Comparison of ENCODE assay signal across 31 cellular contexts in genomic region chr7:57367171-57367570, GRCh38.
"Had no signal": no experiment of that assay in that cellular context is flagged by ENCODE, and none has a peak within 500 bp of the region (broad histone marks: within the 10 kb centered on the region; RNA-seq: fewer than 3 reads in every experiment).

No MANE protein-coding gene starts in this region.

- H3K27me3 ChIP-seq: adrenal gland, body of pancreas, brain microvascular endothelial cell, breast epithelium had no signal

- H3K27ac ChIP-seq: adrenal gland, body of pancreas, brain microvascular endothelial cell, breast epithelium, VCaP had no signal

- DNase-seq: activated B cell treated with CpG ODN at 0.5 μM for 24 hours; activated CD4-positive, alpha-beta memory T cell treated with anti-CD3 and anti-CD28 coated beads for 36 hours; activated CD4-positive, alpha-beta T cell treated with anti-CD3 and anti-CD28 coated beads for 4 hours; activated CD4-positive, alpha-beta T cell treated with anti-CD3 and anti-CD28 coated beads, Interleukin-2, amount 10 ng/mL, durations not matched to agents 24 days and 14 days; activated CD4-positive, alpha-beta T cell treated with anti-CD3 and anti-CD28 coated beads, Interleukin-2, amount 50 U/mL, for 1 hour; activated CD4-positive, alpha-beta T cell treated with anti-CD3 and anti-CD28 coated beads, Interleukin-2, amount 50 U/mL, for 4 hours; activated CD4-positive, CD25-positive, alpha-beta regulatory T cell treated with anti-CD3 and anti-CD28 coated beads, Interleukin-2, amount 50 U/mL, for 72 hours; activated CD8-positive, alpha-beta memory T cell treated with anti-CD3 and anti-CD28 coated beads, Interleukin-2, amount 50 U/mL, for 4 hours; activated CD8-positive, alpha-beta T cell treated with anti-CD3 and anti-CD28 coated beads for 36 hours; activated effector memory CD4-positive, alpha-beta T cell treated with anti-CD3 and anti-CD28 coated beads, Interleukin-2, amount 50 U/mL, for 16 hours; activated gamma-delta T cell treated with Interleukin-2 at 50 U/mL for 16 hours; activated naive CD4-positive, alpha-beta T cell; activated naive CD4-positive, alpha-beta T cell treated with anti-CD3 and anti-CD28 coated beads for 36 hours; activated naive CD4-positive, alpha-beta T cell treated with anti-CD3 and anti-CD28 coated beads, Interleukin-2, amount 50 U/mL, for 16 hours; activated naive CD8-positive, alpha-beta T cell treated with anti-CD3 and anti-CD28 coated beads for 36 hours; activated T-cell treated with anti-CD3 and anti-CD28 coated beads for 4 hours; activated T-cell treated with anti-CD3 and anti-CD28 coated beads, Interleukin-2, amount 50 U/mL, for 1 hour; activated T-cell treated with anti-CD3 and anti-CD28 coated beads, Interleukin-2, amount 50 U/mL, for 4 hours; activated T-cell treated with anti-CD3 and anti-CD28 coated beads, Interleukin-2, amount 50 U/mL, for 72 hours; adrenal gland; amniotic stem cell; body of pancreas; brain microvascular endothelial cell; central memory CD4-positive, alpha-beta T cell; T-helper 1 cell; T-helper 2 cell; T-helper 9 cell had no signal

- H3K4me3 ChIP-seq: adrenal gland, body of pancreas, breast epithelium had no signal

- H3K4me1 ChIP-seq: body of pancreas, breast epithelium had no signal

- H3K9me3 ChIP-seq: adrenal gland, body of pancreas had no signal

- ATAC-seq: activated CD8-positive, alpha-beta T cell treated with anti-CD3 and anti-CD28 coated beads for 36 hours; activated naive CD4-positive, alpha-beta T cell treated with anti-CD3 and anti-CD28 coated beads, Interleukin-2, amount 50 U/mL, for 72 hours; activated T-cell treated with anti-CD3 and anti-CD28 coated beads, Interleukin-2, amount 50 U/mL, for 4 hours; activated T-cell treated with anti-CD3 and anti-CD28 coated beads, Interleukin-2, amount 50 U/mL, for 72 hours; activated T-helper 17 cell treated with anti-CD3 and anti-CD28 coated beads, Interleukin-2, amount 50 U/mL, for 72 hours; body of pancreas had no signal

- H3K36me3 ChIP-seq: adrenal gland, brain microvascular endothelial cell, breast epithelium had no signal
